Comparison of ENCODE assay signal across 12 cellular contexts in the genomic region with DNA sequence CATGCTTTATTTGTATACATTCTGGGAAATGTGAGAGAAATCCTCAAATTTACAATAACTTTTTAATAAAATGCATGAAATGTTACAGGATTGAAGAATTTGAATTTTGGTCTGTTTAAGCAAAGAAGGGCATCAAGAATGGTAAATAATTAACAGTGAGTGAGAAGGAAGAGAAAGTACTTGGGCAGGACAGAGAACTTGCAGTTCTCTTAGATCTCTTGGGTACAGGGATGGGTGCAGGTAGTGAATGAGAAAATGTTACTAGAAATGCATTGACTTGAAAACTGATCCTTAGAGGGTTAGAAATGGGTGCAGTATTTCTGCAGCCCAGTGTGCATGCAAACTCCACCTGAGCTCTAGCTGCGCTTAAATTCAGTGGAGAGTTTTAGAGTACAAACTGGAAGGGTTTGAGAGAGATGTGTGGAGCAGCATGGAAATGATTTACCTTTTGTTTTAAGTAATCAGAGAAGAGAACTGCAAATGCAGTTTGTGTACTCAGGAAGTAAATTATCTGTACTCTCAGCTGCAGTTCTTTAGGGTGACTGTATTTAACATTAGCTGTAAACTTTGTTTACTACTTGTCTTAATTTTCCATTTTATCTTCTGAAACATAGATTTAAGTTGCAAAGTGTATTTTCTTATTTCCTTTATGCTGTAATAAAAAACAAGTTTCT. TPM values are rescaled to one million over a fixed set of nuclear protein-coding genes. Genes with fewer than 3 reads are reported as not detected.
DNase-seq lines count a peak whose midpoint lies in the region; ATAC-seq, FAIRE-seq and TF ChIP-seq lines count a peak whose summit lies in the region.
"Had no signal": no experiment of that assay in that cellular context is flagged by ENCODE, and none has a peak within 500 bp of the region (broad histone marks: within the 10 kb centered on the region; RNA-seq: fewer than 3 reads in every experiment).

No MANE protein-coding gene starts in this region.

- peak overlapping the region; percentile 33 for H3K4me2 ChIP-seq in mammary epithelial cell (ENCODE audit: insufficient read depth, low read depth, low read length)

- no peaks in the 10 kb centered on the region for H3K36me3 ChIP-seq in mammary epithelial cell (ENCODE audit: insufficient read depth, low read length)
- no peaks in the 10 kb centered on the region for H3K36me3 ChIP-seq in small intestine (ENCODE audit: control insufficient read depth in 2 of 2, insufficient read depth in 2 of 2, low read length in 2 of 2)

- no TSS peak for BruUV-seq in mammary epithelial cell (replicated peaks; lab: Mats Ljungman, UMichigan)

- WGBS in mammary epithelial cell (ENCODE audit: low coverage, missing lambda C conversion rate) = 100% methylated on average over 1 of the region's 1 CpG
- WGBS in small intestine, 3 donors = 62 to 76% (median 63%) methylated on average over 1 of the region's 1 CpG

- no peaks in the 10 kb centered on the region for H4K20me1 ChIP-seq in mammary epithelial cell (ENCODE audit: insufficient read depth, low read length)

- H3K79me2 ChIP-seq in mammary epithelial cell (ENCODE audit: insufficient read depth, low read length) = no peaks in the 10 kb centered on the region

- peak overlapping the region; percentile 32 for H3K9ac ChIP-seq in mammary epithelial cell (ENCODE audit: insufficient read depth, low read length)

- in situ Hi-C loops in mammary epithelial cell (cut with MboI; ENCODE audit: low sequenced_read_pairs in 2 of 2) = loop anchor here in 1 of 2 donors (5.0 kb wide), 1 partner anchor 55 kb away; no protein-coding TSS in a partner anchor

- no peak for TF ChIP-seq CTCF in mammary epithelial cell (conservative IDR thresholded peaks at IDR 0.05 in 1 of 2, IDR thresholded peaks at IDR 0.05 in 1 of 2; ENCODE audit: extremely low read depth in 1 of 2, insufficient read depth in 1 of 2, low read depth in 1 of 2, low read length in 2 of 2)

- H3K27ac ChIP-seq in mammary epithelial cell (ENCODE audit: insufficient read depth, low read depth, low read length) (peak overlapping the region; percentile 98), small intestine (ENCODE audit: low read depth in 1 of 2, low read length in 1 of 2) (no peak overlapping the region)

- no peak for DNase-seq in mammary epithelial cell
- DNase-seq in small intestine = peak; percentile 12
- DNase-seq in mesenteric fat pad (ENCODE audit: low spot score) = no peak
- no peak for DNase-seq in activated CD8-positive, alpha-beta memory T cell treated with anti-CD3 and anti-CD28 coated beads, Interleukin-2, amount 50 U/mL, for 4 hours
- DNase-seq: activated CD8-positive, alpha-beta memory T cell treated with anti-CD3 and anti-CD28 coated beads, Interleukin-2, amount 50 U/mL, for 48 hours; aorta; islet precursor cell; NCI-H1048; retina had no signal

- H3K9me3 ChIP-seq in mammary epithelial cell (replicated peaks; ENCODE audit: insufficient read depth, low read length) (no peaks in the 10 kb centered on the region), small intestine (ENCODE audit: control insufficient read depth, low read depth) (no peaks in the 10 kb centered on the region)

- peak overlapping the region; percentile 32 for H2AFZ ChIP-seq in mammary epithelial cell (ENCODE audit: low read depth, low read length)

- H3K4me3 ChIP-seq in mammary epithelial cell (replicated peaks in 1 of 3; ENCODE audit: insufficient read depth in 1 of 3, low read depth in 2 of 3, low read length in 3 of 3) = no peak overlapping the region
- no peak overlapping the region for H3K4me3 ChIP-seq in small intestine (ENCODE audit: low read depth in 1 of 2, low read length in 2 of 2)

- CTCF ChIA-PET in mammary epithelial cell (lab: Charles Lee; ENCODE audit: low non-redundant PET) = no interaction called here

- H3K4me1 ChIP-seq in mammary epithelial cell (ENCODE audit: insufficient read depth, low read length) = peaks cover 30% of the 10 kb centered on the region
- no peaks in the 10 kb centered on the region for H3K4me1 ChIP-seq in small intestine (ENCODE audit: control insufficient read depth in 2 of 2, insufficient read depth in 1 of 2, low read depth in 1 of 2, low read length in 1 of 2)

- H3K27me3 ChIP-seq in mammary epithelial cell (ENCODE audit: insufficient read depth, low read length) = no peaks in the 10 kb centered on the region
- no peaks in the 10 kb centered on the region for H3K27me3 ChIP-seq in small intestine (ENCODE audit: control insufficient read depth in 2 of 2, insufficient read depth in 2 of 2, low read length in 2 of 2)

- no peak for FAIRE-seq in small intestine (lab: Jason Lieb, UNC)

- ATAC-seq in GM19324 (IDR thresholded peaks at IDR 0.05; ENCODE audit: low FRiP score, unreplicated experiment) = peak; percentile 51
- ATAC-seq in HG03060 (IDR thresholded peaks at IDR 0.05; ENCODE audit: low read depth, unreplicated experiment) = peak; percentile 48
- no peak for ATAC-seq in GM19035 (IDR thresholded peaks at IDR 0.05; ENCODE audit: unreplicated experiment)

- intact Hi-C loops in mammary epithelial cell (cut with micrococcal nuclease) = loop anchor here (2.0 to 5.0 kb wide), 4 partner anchors 30 to 205 kb away; no protein-coding TSS in a partner anchor

- dilution Hi-C loops in mammary epithelial cell (cut with HindIII; ENCODE audit: low sequenced_read_pairs) = no loop called here

RNA-seq across cellular contexts. Expression of gene RAB27B, which starts 51.0 kb away (rescaled TPM):
- total RNA-seq in mammary epithelial cell (10 to 100 TPM in 1 of 2 donors, 1 to 10 TPM in 1; 1.8 to 19.3 TPM), mesenteric fat pad (0.93 TPM)
- polyA plus RNA-seq in mammary epithelial cell (2.5 TPM), small intestine (1 to 10 TPM; 2.0 to 4.1 (median 3.8) TPM)
- polyA minus RNA-seq in mammary epithelial cell = 7.6 TPM
